In the genomic region with DNA sequence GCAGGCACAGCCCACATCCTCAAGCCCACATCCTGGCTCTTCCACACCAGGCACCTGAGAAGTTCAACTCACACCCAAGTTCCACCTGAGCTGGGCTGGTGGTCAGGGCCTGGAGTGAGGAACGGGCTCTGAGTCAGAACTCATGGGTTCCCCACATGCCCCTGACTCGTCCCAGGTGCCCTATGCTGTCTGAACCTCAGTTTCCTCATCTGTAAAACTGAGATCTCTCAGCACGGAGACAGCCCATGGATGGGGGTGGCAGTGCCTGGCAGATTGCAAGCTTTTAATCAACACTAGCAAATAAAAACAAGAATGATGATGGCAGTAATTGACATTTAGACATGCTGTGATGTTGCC, we compare ENCODE assay signal across 19 cellular contexts.
"Had no signal": no experiment of that assay in that cellular context is flagged by ENCODE, and none has a peak within 500 bp of the region (broad histone marks: within the 10 kb centered on the region; RNA-seq: fewer than 3 reads in every experiment).

No MANE protein-coding gene starts in this region.

- H3K9me3 ChIP-seq: adrenal gland, gastrocnemius medialis, neutrophil, pancreas, thyroid gland had no signal

- H3K27me3 ChIP-seq: adrenal gland, esophagus muscularis mucosa, gastrocnemius medialis, neutrophil, pancreas, thyroid gland had no signal

- ATAC-seq: effector memory CD8-positive, alpha-beta T cell; left colon; pancreas; T-cell had no signal

- H3K36me3 ChIP-seq: adrenal gland, esophagus muscularis mucosa, gastrocnemius medialis, neutrophil, pancreas, thyroid gland, WERI-Rb-1 had no signal

- H3K4me1 ChIP-seq: gastrocnemius medialis, pancreas had no signal

- DNase-seq: activated CD4-positive, alpha-beta T cell treated with anti-CD3 and anti-CD28 coated beads, Interleukin-2, amount 10 ng/mL, durations not matched to agents 7 days and 5 days; activated CD4-positive, CD25-positive, alpha-beta regulatory T cell treated with anti-CD3 and anti-CD28 coated beads, Interleukin-2, amount 50 U/mL, for 72 hours; activated naive CD4-positive, alpha-beta T cell; activated T-cell treated with anti-CD3 and anti-CD28 coated beads, Interleukin-2, amount 50 U/mL, for 1 hour; effector memory CD8-positive, alpha-beta T cell; stimulated activated CD4-positive, alpha-beta T cell treated with anti-CD3 and anti-CD28 coated beads, Interleukin-4, amount 100 ng/mL, for 1 hour; stimulated activated naive CD4-positive, alpha-beta T cell treated with Interleukin-2 at 50 U/mL for 16 hours; WERI-Rb-1 had no signal

- H3K27ac ChIP-seq: adrenal gland, esophagus muscularis mucosa, gastrocnemius medialis, neutrophil, pancreas, thyroid gland, WERI-Rb-1 had no signal

- FAIRE-seq: bronchial epithelial cell, islet of Langerhans, pancreas, TTC549 had no signal

- H3K4me3 ChIP-seq: adrenal gland, esophagus muscularis mucosa, gastrocnemius medialis, pancreas, thyroid gland had no signal
